In genomic region chr14:44895716-44896115, GRCh38 we compare ENCODE assay signal across 12 cellular contexts.
A peak's percentile ranks its signal among the peaks of the same experiment; 100 is the strongest.
DNase-seq lines count a peak whose midpoint lies in the region; ATAC-seq and TF ChIP-seq lines count a peak whose summit lies in the region.
"Had no signal": no experiment of that assay in that cellular context is flagged by ENCODE, and none has a peak within 500 bp of the region (broad histone marks: within the 10 kb centered on the region; RNA-seq: fewer than 3 reads in every experiment).

No MANE protein-coding gene starts in this region.

- H3K36me3 ChIP-seq in smooth muscle cell (ENCODE audit: low read depth) = no peaks in the 10 kb centered on the region

- H4K20me1 ChIP-seq in smooth muscle cell (ENCODE audit: low read depth) = no peaks in the 10 kb centered on the region

- DNase-seq in GM04503 (ENCODE audit: low read depth) = peak; percentile 77
- peak; percentile 37 for DNase-seq in SW 1271 (lab: John Stamatoyannopoulos, UW)
- peak; percentile 48 to 82 for DNase-seq in foreskin keratinocyte
- no peak for DNase-seq in smooth muscle cell (lab: John Stamatoyannopoulos, UW; ENCODE audit: unreplicated experiment)
- DNase-seq: activated CD8-positive, alpha-beta memory T cell treated with anti-CD3 and anti-CD28 coated beads, Interleukin-2, amount 50 U/mL, for 48 hours; lower lobe of right lung; NCI-H2081 treated with DMSO at 0.1 percent for 48 hours; PC-9; right cardiac atrium had no signal

- TF ChIP-seq CTCF in foreskin keratinocyte (conservative IDR thresholded peaks at IDR 0.05) (no peak), smooth muscle cell (IDR thresholded peaks at IDR 0.05; ENCODE audit: borderline replicate concordance, insufficient read depth, poor library complexity, severe bottlenecking) (no peak)

- WGBS in smooth muscle cell (ENCODE audit: low lambda C conversion rate) = 22% methylated on average over 2 of the region's 2 CpGs

- H3K79me2 ChIP-seq in smooth muscle cell (ENCODE audit: low read depth) = no peaks in the 10 kb centered on the region

- H3K4me1 ChIP-seq in foreskin keratinocyte (peaks cover 6% of the 10 kb centered on the region), smooth muscle cell (ENCODE audit: low read depth) (peaks cover 13% of the 10 kb centered on the region)

- peak; percentile 38 for ATAC-seq in foreskin keratinocyte
- ATAC-seq in GM18519 (IDR thresholded peaks at IDR 0.05; ENCODE audit: low FRiP score, unreplicated experiment) = no peak
- no peak for ATAC-seq in GM19395 (IDR thresholded peaks at IDR 0.05; ENCODE audit: unreplicated experiment)
- ATAC-seq in GM19324 (IDR thresholded peaks at IDR 0.05; ENCODE audit: low FRiP score, unreplicated experiment) = no peak
- ATAC-seq: lower lobe of right lung, right cardiac atrium had no signal

- no peak overlapping the region for H2AFZ ChIP-seq in smooth muscle cell (ENCODE audit: low read depth)

- H3K4me3 ChIP-seq in smooth muscle cell = no peak overlapping the region
- H3K4me3 ChIP-seq: lower lobe of right lung, PC-9 had no signal

- H3K27ac ChIP-seq in foreskin keratinocyte = no peak overlapping the region
- peak overlapping the region; percentile 97 for H3K27ac ChIP-seq in smooth muscle cell (ENCODE audit: low read depth)
- H3K27ac ChIP-seq: PC-9 had no signal

- H3K9ac ChIP-seq in smooth muscle cell (ENCODE audit: low read depth) = peak overlapping the region; percentile 58

- no peaks in the 10 kb centered on the region for H3K9me3 ChIP-seq in smooth muscle cell (replicated peaks; ENCODE audit: low read depth)
- H3K9me3 ChIP-seq: lower lobe of right lung had no signal

- peaks cover 9% of the 10 kb centered on the region for H3F3A ChIP-seq in smooth muscle cell (ENCODE audit: low read depth)

- no peaks in the 10 kb centered on the region for H3K27me3 ChIP-seq in foreskin keratinocyte
- no peaks in the 10 kb centered on the region for H3K27me3 ChIP-seq in smooth muscle cell (ENCODE audit: low read depth)

- H3K4me2 ChIP-seq in smooth muscle cell = peak overlapping the region; percentile 62
